Comparison of ENCODE assay signal across 8 cellular contexts in the genomic region with DNA sequence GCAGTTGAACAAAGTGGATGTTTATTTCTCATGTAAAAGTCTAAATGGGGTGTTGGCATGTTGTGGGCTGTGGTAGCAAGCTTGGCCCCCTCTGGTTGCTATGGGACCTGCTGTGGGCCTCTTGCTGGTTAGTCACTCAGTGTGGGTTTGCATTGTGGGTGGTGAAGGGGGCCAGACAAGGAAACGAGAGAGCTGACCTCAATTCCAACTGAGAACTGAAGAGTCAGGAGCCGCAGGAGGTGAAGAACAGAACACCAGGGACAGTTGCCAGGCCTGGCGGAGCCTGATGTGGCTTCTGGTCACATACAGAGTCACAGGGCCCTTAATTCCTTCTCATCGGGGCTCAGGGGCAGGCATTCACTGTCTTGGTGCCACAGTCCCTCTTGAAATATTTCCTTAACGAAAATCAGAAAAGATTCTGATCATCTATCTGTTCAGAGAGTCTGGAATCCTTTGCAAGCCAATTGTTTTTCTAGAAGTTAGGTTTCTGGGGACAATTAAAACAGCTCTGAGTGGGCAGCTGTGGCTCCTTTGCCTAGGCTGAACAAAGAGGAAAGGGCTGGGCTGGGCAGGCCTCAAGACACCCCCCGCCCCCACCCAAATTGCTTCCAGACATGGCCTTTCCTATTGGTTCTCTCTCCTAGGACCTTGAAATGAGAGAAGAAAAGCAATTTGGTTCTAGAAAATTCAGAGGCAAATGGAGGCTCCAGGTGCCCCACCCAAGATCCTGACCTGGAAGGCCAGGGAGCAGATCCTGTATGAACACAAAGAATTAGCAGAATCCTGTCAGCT. TPM values are rescaled to one million over a fixed set of nuclear protein-coding genes. Genes with fewer than 3 reads are reported as not detected.
DNase-seq lines count a peak whose midpoint lies in the region; ATAC-seq and TF ChIP-seq lines count a peak whose summit lies in the region.

No MANE protein-coding gene starts in this region.

- no peak overlapping the region for H3K4me3 Mint-ChIP-seq in mesothelial cell of epicardium

- peaks cover 15% of the 10 kb centered on the region for H3K27me3 Mint-ChIP-seq in mesothelial cell of epicardium (ENCODE audit: low read depth)

- DNase-seq in NK-92 treated with Interleukin-12 subunit alpha and Interleukin-12 subunit beta, amount 100 ng/mL, for 24 hours (lab: John Stamatoyannopoulos, UW): peak; percentile 64
- DNase-seq in NK-92 (lab: John Stamatoyannopoulos, UW; ENCODE audit: unreplicated experiment) (no peak), mesothelial cell of epicardium (ENCODE audit: low spot score in 2 of 2, unreplicated experiment in 2 of 2) (no peak), superior temporal gyrus (ENCODE audit: extremely low spot score) (peak; percentile 13), sciatic nerve (ENCODE audit: low spot score) (no peak)
- DNase-seq in activated effector memory CD4-positive, alpha-beta T cell treated with anti-CD3 and anti-CD28 coated beads, Interleukin-2, amount 50 U/mL, for 16 hours: peak; percentile 83

- ATAC-seq in sciatic nerve (no peak), HG03095 (IDR thresholded peaks at IDR 0.05; ENCODE audit: unreplicated experiment) (no peak), GM19023 (IDR thresholded peaks at IDR 0.05; ENCODE audit: unreplicated experiment) (no peak)

- H3K9me3 Mint-ChIP-seq in mesothelial cell of epicardium: no peaks in the 10 kb centered on the region

- no peak for TF ChIP-seq CTCF in mesothelial cell of epicardium (IDR thresholded peaks at IDR 0.05; ENCODE audit: unreplicated experiment)

- intact Hi-C loops in sciatic nerve (cut with DNase I): loop anchor here (10.0 kb wide), 2 partner anchors 289 to 479 kb away; no protein-coding TSS in a partner anchor

- peaks cover 20% of the 10 kb centered on the region for H3K4me1 Mint-ChIP-seq in mesothelial cell of epicardium

- no peaks in the 10 kb centered on the region for H3K36me3 Mint-ChIP-seq in mesothelial cell of epicardium

- peak overlapping the region; percentile 17 for H3K27ac Mint-ChIP-seq in mesothelial cell of epicardium

RNA-seq across cellular contexts. Expression of gene ADPGK, which starts 2.1 kb away (rescaled TPM):
- total RNA-seq in mesothelial cell of epicardium (51.5 to 54.5 TPM (median 54.4 TPM) in 3 replicates), sciatic nerve (50.6 TPM)

Comparison
In these comparisons a context has a peak if more than half of its experiments do, and no peak if none do; other contexts are left out.
1. DNase-seq: peak in NK-92 treated with Interleukin-12 subunit alpha and Interleukin-12 subunit beta, amount 100 ng/mL, for 24 hours (single experiment), activated effector memory CD4-positive, alpha-beta T cell treated with anti-CD3 and anti-CD28 coated beads, Interleukin-2, amount 50 U/mL, for 16 hours (single experiment) and superior temporal gyrus (single experiment); none in NK-92 (single experiment), mesothelial cell of epicardium (0 of 2) and sciatic nerve (single experiment).